15 cellular contexts compared by ENCODE assay signal in the genomic region with DNA sequence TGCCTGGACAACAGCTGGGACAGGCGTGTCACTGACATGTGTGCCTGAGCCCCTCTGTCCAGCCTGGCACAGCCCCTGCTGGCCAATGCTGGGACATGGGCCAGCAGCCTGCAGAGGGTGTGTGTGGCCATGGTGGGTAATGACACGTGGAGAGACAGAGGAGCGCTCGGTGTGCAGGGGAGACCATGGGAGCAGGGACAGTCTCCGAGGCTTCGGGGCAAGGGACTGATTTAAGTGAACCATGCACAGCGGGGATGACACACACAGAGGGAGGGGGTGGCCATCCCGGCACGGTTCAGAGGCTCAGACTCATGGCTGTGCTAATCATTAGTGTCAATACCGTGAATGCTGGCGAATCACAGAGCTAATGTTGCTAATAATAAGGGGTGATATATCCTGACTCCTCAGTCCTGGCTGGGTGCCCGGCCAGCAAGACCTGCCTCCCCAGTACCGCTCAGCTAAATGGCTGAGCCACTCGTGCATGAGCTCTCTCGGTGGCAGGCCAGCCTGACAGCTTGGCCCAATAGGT. TPM values are rescaled to one million over a fixed set of nuclear protein-coding genes. Genes with fewer than 3 reads are reported as not detected.
DNase-seq lines count a peak whose midpoint lies in the region; ATAC-seq and TF ChIP-seq lines count a peak whose summit lies in the region.
"Had no signal": no experiment of that assay in that cellular context is flagged by ENCODE, and none has a peak within 500 bp of the region (broad histone marks: within the 10 kb centered on the region; RNA-seq: fewer than 3 reads in every experiment).

No MANE protein-coding gene starts in this region.

- H3K9me3 ChIP-seq in PC-3 (ENCODE audit: low read length), result no peaks in the 10 kb centered on the region
- H3K9me3 ChIP-seq: HAP-1, transverse colon had no signal

- H3K36me3 ChIP-seq in PC-3 (ENCODE audit: low read depth, low read length), result no peaks in the 10 kb centered on the region
- H3K36me3 ChIP-seq: HAP-1, transverse colon had no signal

- no peak overlapping the region for H3K27ac Mint-ChIP-seq in MCF 10A (ENCODE audit: low read depth, unreplicated experiment)
- H3K27ac Mint-ChIP-seq: activated T-cell treated with anti-CD3 and anti-CD28 coated beads, Interleukin-2, amount 50 U/mL, for 24 hours had no signal

- CTCF ChIA-PET in PC-3 (lab: Charles Lee), result no interaction called here
- CTCF ChIA-PET in MCF 10A (lab: Yijun Ruan, JAX), result no interaction called here

- peaks cover 4% of the 10 kb centered on the region for H3K36me3 Mint-ChIP-seq in MCF 10A (ENCODE audit: insufficient read depth, unreplicated experiment)

- H3K4me1 Mint-ChIP-seq in MCF 10A (ENCODE audit: insufficient read depth, unreplicated experiment), result no peaks in the 10 kb centered on the region

- H3K4me1 ChIP-seq in PC-3 (ENCODE audit: insufficient read depth, low read length), result no peaks in the 10 kb centered on the region
- H3K4me1 ChIP-seq: HAP-1 had no signal

- peak; percentile 31 to 38 for ATAC-seq in left cardiac atrium
- no peak for ATAC-seq in Right ventricle myocardium superior (ENCODE audit: poor library complexity)
- ATAC-seq in PC-3, result no peak
- peak; percentile 17 for ATAC-seq in esophagus mucosa
- ATAC-seq in GM21528 (IDR thresholded peaks at IDR 0.05; ENCODE audit: low FRiP score, unreplicated experiment), result no peak
- no peak for ATAC-seq in HG03571 (IDR thresholded peaks at IDR 0.05; ENCODE audit: unreplicated experiment)

- no peak for DNase-seq in left cardiac atrium
- no peak for DNase-seq in Right ventricle myocardium superior
- DNase-seq in PC-3, result peak; percentile 59
- DNase-seq in AG08396 (ENCODE audit: low spot score), result no peak
- no peak for DNase-seq in MCF 10A (ENCODE audit: unreplicated experiment)
- DNase-seq: activated CD4-positive, CD25-positive, alpha-beta regulatory T cell treated with anti-CD3 and anti-CD28 coated beads, Interleukin-2, amount 50 U/mL, for 72 hours; activated T-cell treated with anti-CD3 and anti-CD28 coated beads, Interleukin-2, amount 50 U/mL, for 24 hours; NCI-H2107; transverse colon had no signal

- BruUV-seq in PC-3 (replicated peaks; lab: Mats Ljungman, UMichigan), result no TSS peak
- BruUV-seq in MCF 10A (replicated peaks; lab: Mats Ljungman, UMichigan), result no TSS peak

- H3K9me3 Mint-ChIP-seq in MCF 10A (ENCODE audit: unreplicated experiment), result no peaks in the 10 kb centered on the region
- H3K9me3 Mint-ChIP-seq: activated T-cell treated with anti-CD3 and anti-CD28 coated beads, Interleukin-2, amount 50 U/mL, for 24 hours had no signal

- TF ChIP-seq CTCF in PC-3 (conservative IDR thresholded peaks at IDR 0.05; ENCODE audit: low read depth, low read length) (no peak), MCF 10A (IDR thresholded peaks at IDR 0.05; ENCODE audit: unreplicated experiment) (no peak)

- H3F3A ChIP-seq in PC-3 (ENCODE audit: low read length, unreplicated experiment), result no peaks in the 10 kb centered on the region

- H3K79me2 ChIP-seq in PC-3 (ENCODE audit: low read length), result no peaks in the 10 kb centered on the region

- intact Hi-C loops in left cardiac atrium (cut with DNase I) (no loop called here), Right ventricle myocardium superior (cut with DNase I) (no loop called here), PC-3 (cut with micrococcal nuclease) (no loop called here), MCF 10A (cut with micrococcal nuclease) (no loop called here)

- H3K27me3 ChIP-seq in PC-3 (ENCODE audit: low read length), result peaks cover 27% of the 10 kb centered on the region
- H3K27me3 ChIP-seq: transverse colon had no signal

- no peak overlapping the region for H2AFZ ChIP-seq in PC-3 (ENCODE audit: low read length)

- POLR2A ChIA-PET in PC-3 (lab: Charles Lee; ENCODE audit: unreplicated experiment), result no interaction called here
- POLR2A ChIA-PET in MCF 10A (lab: Yijun Ruan, JAX), result no interaction called here

- no peak overlapping the region for H3K9ac ChIP-seq in PC-3 (ENCODE audit: low read length)

- no peak overlapping the region for H3K4me2 ChIP-seq in PC-3 (ENCODE audit: low read length)

- H3K27me3 Mint-ChIP-seq in MCF 10A (ENCODE audit: insufficient read depth, unreplicated experiment), result peaks cover 11% of the 10 kb centered on the region
- H3K27me3 Mint-ChIP-seq: activated T-cell treated with anti-CD3 and anti-CD28 coated beads, Interleukin-2, amount 50 U/mL, for 24 hours had no signal

- no peaks in the 10 kb centered on the region for H4K20me1 ChIP-seq in PC-3 (ENCODE audit: low read length)

- no peak overlapping the region for H3K4me3 Mint-ChIP-seq in MCF 10A (ENCODE audit: unreplicated experiment)
- H3K4me3 Mint-ChIP-seq: activated T-cell treated with anti-CD3 and anti-CD28 coated beads, Interleukin-2, amount 50 U/mL, for 24 hours had no signal

- no peak overlapping the region for H3K27ac ChIP-seq in PC-3 (ENCODE audit: low read length)
- H3K27ac ChIP-seq: SK-N-MC, transverse colon had no signal

- no peak overlapping the region for H3K4me3 ChIP-seq in PC-3 (ENCODE audit: low read length)
- H3K4me3 ChIP-seq: HAP-1, SK-N-MC, transverse colon had no signal

- no peaks in the 10 kb centered on the region for H3K9me2 ChIP-seq in PC-3 (replicated peaks; ENCODE audit: low read length)

RNA-seq across cellular contexts. Expression of a gene that starts 41.6 kb away (rescaled TPM):
- 1 to 10 TPM; 1.0 to 3.0 TPM for total RNA-seq in left cardiac atrium
- 0.89 TPM for total RNA-seq in Right ventricle myocardium superior
- total RNA-seq in PC-3 (2014; rRNA removed), result not detected in 2 replicates
- not detected for total RNA-seq in esophagus mucosa
- not detected in 2 replicates for total RNA-seq in MCF 10A (2022)
- total RNA-seq: mononuclear cell had no signal

Comparison
In these comparisons a context has a peak if more than half of its experiments do, and no peak if none do; other contexts are left out.
1. ATAC-seq: peak in left cardiac atrium (2 of 2) and esophagus mucosa (single experiment); none in Right ventricle myocardium superior (single experiment), PC-3 (single experiment), GM21528 (single experiment) and HG03571 (single experiment).